ENCODE assay signal across 4 cellular contexts in the genomic region with DNA sequence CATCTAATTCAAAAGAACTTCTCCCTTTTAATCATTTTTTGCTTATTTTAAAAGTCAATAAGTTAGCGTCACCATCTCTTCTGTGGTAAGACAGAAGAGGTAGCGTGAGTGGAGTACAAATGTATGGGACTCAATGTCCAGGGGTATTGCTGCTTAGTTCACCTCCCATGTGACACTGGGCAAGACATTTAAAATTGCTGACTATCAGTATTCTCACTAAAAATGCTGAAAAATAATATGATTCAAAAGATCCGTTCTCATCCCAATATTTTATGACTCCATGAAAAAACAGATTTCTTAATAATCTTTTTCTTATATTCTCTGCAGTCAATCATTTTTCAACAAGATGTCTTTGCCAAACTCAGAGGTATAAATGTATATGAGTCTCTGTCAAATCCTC.
TF ChIP-seq lines count a peak whose summit lies in the region.

No MANE protein-coding gene starts in this region.

TF ChIP-seq in HepG2, 621 proteins besides CTCF, POLR2A, EP300 and RAD21:
- TF ChIP-seq ZNF251 (CRISPR knock-in tag; IDR thresholded peaks at IDR 0.05): no peak
- TF ChIP-seq, protein P1, sequence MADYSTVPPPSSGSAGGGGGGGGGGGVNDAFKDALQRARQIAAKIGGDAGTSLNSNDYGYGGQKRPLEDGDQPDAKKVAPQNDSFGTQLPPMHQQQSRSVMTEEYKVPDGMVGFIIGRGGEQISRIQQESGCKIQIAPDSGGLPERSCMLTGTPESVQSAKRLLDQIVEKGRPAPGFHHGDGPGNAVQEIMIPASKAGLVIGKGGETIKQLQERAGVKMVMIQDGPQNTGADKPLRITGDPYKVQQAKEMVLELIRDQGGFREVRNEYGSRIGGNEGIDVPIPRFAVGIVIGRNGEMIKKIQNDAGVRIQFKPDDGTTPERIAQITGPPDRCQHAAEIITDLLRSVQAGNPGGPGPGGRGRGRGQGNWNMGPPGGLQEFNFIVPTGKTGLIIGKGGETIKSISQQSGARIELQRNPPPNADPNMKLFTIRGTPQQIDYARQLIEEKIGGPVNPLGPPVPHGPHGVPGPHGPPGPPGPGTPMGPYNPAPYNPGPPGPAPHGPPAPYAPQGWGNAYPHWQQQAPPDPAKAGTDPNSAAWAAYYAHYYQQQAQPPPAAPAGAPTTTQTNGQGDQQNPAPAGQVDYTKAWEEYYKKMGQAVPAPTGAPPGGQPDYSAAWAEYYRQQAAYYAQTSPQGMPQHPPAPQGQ (CRISPR knock-in tag; IDR thresholded peaks at IDR 0.05; ENCODE audit: borderline replicate concordance): no peak
- TF ChIP-seq MAFF (IDR thresholded peaks at IDR 0.05; ENCODE audit: low read depth, low read length): peak; percentile 87
- no peak for TF ChIP-seq ZHX1 (CRISPR knock-in tag; IDR thresholded peaks at IDR 0.05; ENCODE audit: low read depth)
- TF ChIP-seq U2AF2 (IDR thresholded peaks at IDR 0.05; ENCODE audit: low read depth, low read length): no peak
- no peak for TF ChIP-seq ZNF713 (CRISPR knock-in tag; IDR thresholded peaks at IDR 0.05)
- TF ChIP-seq ZNF720 (CRISPR knock-in tag; IDR thresholded peaks at IDR 0.05): no peak
- peak; percentile 79 to 90 for TF ChIP-seq MAFK (conservative IDR thresholded peaks at IDR 0.05 in 1 of 2, IDR thresholded peaks at IDR 0.05 in 1 of 2; ENCODE audit: low read length in 2 of 2)

TF ChIP-seq in A549, 52 proteins besides CTCF, POLR2A, EP300 and RAD21:
- TF ChIP-seq JUN (IDR thresholded peaks at IDR 0.05) (no peak), MAFK (IDR thresholded peaks at IDR 0.05; ENCODE audit: partially characterized antibody) (peak; percentile 82), EHMT2 (IDR thresholded peaks at IDR 0.05; ENCODE audit: low read depth) (no peak), ZFP36 (IDR thresholded peaks at IDR 0.05; ENCODE audit: borderline replicate concordance, partially characterized antibody) (no peak), RNF2 (IDR thresholded peaks at IDR 0.05; ENCODE audit: borderline replicate concordance, low read depth) (no peak), ZSCAN20 (CRISPR knock-in tag; IDR thresholded peaks at IDR 0.05) (no peak), MAZ (IDR thresholded peaks at IDR 0.05; ENCODE audit: borderline replicate concordance, low read depth, low read length) (no peak), SMC3 (IDR thresholded peaks at IDR 0.05) (no peak)
TF ChIP-seq in A549: peak in this region for 1.

TF ChIP-seq in IMR-90, 13 proteins besides CTCF, POLR2A, EP300 and RAD21:
- TF ChIP-seq CEBPB (IDR thresholded peaks at IDR 0.05; ENCODE audit: low read depth, low read length) (no peak), MAFK (IDR thresholded peaks at IDR 0.05; ENCODE audit: low read depth, low read length) (peak; percentile 84)

TF ChIP-seq in K562, 482 proteins besides CTCF, POLR2A, EP300 and RAD21:
- TF ChIP-seq MAFK (IDR thresholded peaks at IDR 0.05; ENCODE audit: low read length) (peak; percentile 49; the same call in 1 of the 2 replicates), RHOXF2B (CRISPR knock-in tag; conservative IDR thresholded peaks at IDR 0.05) (no peak), ZNF699 (CRISPR knock-in tag; IDR thresholded peaks at IDR 0.05; ENCODE audit: insufficient replicate concordance) (no peak), IRF2 (CRISPR knock-in tag; IDR thresholded peaks at IDR 0.05) (no peak), ZBTB9 (CRISPR knock-in tag; IDR thresholded peaks at IDR 0.05) (no peak), MCM3 (IDR thresholded peaks at IDR 0.05) (no peak), ZNF316 (IDR thresholded peaks at IDR 0.05) (peak; percentile 69), ILF3 (IDR thresholded peaks at IDR 0.05; ENCODE audit: borderline replicate concordance) (no peak), BRCA1 (IDR thresholded peaks at IDR 0.05) (no peak), BRCA1 (CRISPR knock-in tag; IDR thresholded peaks at IDR 0.05) (no peak), SRSF1 (IDR thresholded peaks at IDR 0.05; ENCODE audit: low read depth, low read length) (no peak), MAFG (tag; conservative IDR thresholded peaks at IDR 0.05) (peak; percentile 55; the same call in 1 of the 2 replicates), ZNF592 (IDR thresholded peaks at IDR 0.05) (no peak), C11orf30 (IDR thresholded peaks at IDR 0.05; ENCODE audit: low read depth) (peak; percentile 41; the same call in 1 of the 2 replicates), ARID1B (IDR thresholded peaks at IDR 0.05) (no peak)
